ENCODE assay signal across 11 cellular contexts in the genomic region with DNA sequence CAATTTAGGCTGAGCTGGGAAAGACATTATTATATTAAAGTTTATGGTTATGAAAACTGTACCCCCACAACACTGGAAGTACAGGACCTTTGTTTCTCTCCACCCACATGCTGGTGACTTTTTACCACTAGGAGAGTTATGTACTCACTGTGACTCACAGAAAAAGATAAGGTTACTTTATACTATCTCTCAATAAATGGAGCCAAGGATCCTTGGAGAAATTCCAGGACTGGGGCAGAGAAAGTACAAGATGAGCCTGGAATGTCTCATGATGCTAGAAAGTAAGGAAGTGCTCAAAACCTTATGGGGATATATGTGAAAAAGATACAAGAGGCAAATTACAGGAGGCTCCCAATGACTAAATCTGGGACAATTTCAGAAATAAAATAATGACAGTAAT.
DNase-seq lines count a peak whose midpoint lies in the region; ATAC-seq, FAIRE-seq and TF ChIP-seq lines count a peak whose summit lies in the region.
"Had no signal": no experiment of that assay in that cellular context is flagged by ENCODE, and none has a peak within 500 bp of the region (broad histone marks: within the 10 kb centered on the region; RNA-seq: fewer than 3 reads in every experiment).

No MANE protein-coding gene starts in this region.

- no peaks in the 10 kb centered on the region for H3K79me2 ChIP-seq in GM12878 (ENCODE audit: control insufficient read depth, insufficient read depth, low read length)

- RAD21 ChIA-PET in GM12878 (lab: Charles Lee; ENCODE audit: unreplicated experiment): interaction anchor here (2.6 to 13.2 kb wide), 3 partner anchors 15 to 39 kb away, joined by 8 to 407 read pairs (median 394); no protein-coding TSS in a partner anchor

- no peaks in the 10 kb centered on the region for H4K20me1 ChIP-seq in GM12878 (ENCODE audit: control insufficient read depth, insufficient read depth)

- H3K4me3 ChIP-seq in AG04450 (ENCODE audit: low read depth, low read length) (no peak overlapping the region), GM12878 (no peak overlapping the region), mucosa of descending colon (no peak overlapping the region)

- TF ChIP-seq POLR2A in GM12878 (IDR thresholded peaks at IDR 0.05; ENCODE audit: low read depth, low read length): no peak

- POLR2A ChIA-PET in AG04450 (lab: Yijun Ruan, JAX) (no interaction called here), GM12878 (lab: Charles Lee) (interaction anchor here (0.7 to 5.0 kb wide), 3 partner anchors 13 to 143 kb away, joined by 3 to 46 read pairs (median 36); no protein-coding TSS in a partner anchor)

- SMC1A ChIA-PET in GM12878 (lab: Charles Lee; ENCODE audit: uncharacterized antibody, unreplicated experiment): interaction anchor here (5.3 to 15.3 kb wide), 4 partner anchors 14 to 177 kb away, joined by 46 to 489 read pairs (median 397); no protein-coding TSS in a partner anchor

- TF ChIP-seq RAD21 in GM12878 (IDR thresholded peaks at IDR 0.05; ENCODE audit: insufficient read depth, low read depth, low read length): no peak

- H3K9ac ChIP-seq in GM12878 (ENCODE audit: control insufficient read depth, insufficient read depth, low read length): peak overlapping the region; percentile 8; the same call in 1 of the 2 replicates

- no peak overlapping the region for H2AFZ ChIP-seq in GM12878 (ENCODE audit: control insufficient read depth, low read depth, low read length)

- no peak for TF ChIP-seq EP300 in GM12878 (IDR thresholded peaks at IDR 0.05; ENCODE audit: borderline replicate concordance in 1 of 2, control insufficient read depth in 1 of 2, low read depth in 2 of 2, low read length in 2 of 2)

- TF ChIP-seq CTCF in AG04450 (IDR thresholded peaks at IDR 0.05; ENCODE audit: low read depth, low read length) (0 out of 2 replicates have a peak, but pooled peaks have one; percentile 23), GM12878 (IDR thresholded peaks at IDR 0.05 in 2 of 3, conservative IDR thresholded peaks at IDR 0.05 in 1 of 3; ENCODE audit: control insufficient read depth in 2 of 3, extremely low read depth in 1 of 3, insufficient read depth in 1 of 3, low read depth in 3 of 3, low read length in 3 of 3) (no peak), mucosa of descending colon (IDR thresholded peaks at IDR 0.05) (no peak)

- no peak overlapping the region for H3K27ac ChIP-seq in AG04450 (ENCODE audit: low read depth, low read length)
- peak overlapping the region; percentile 96 for H3K27ac ChIP-seq in GM12878 (ENCODE audit: control insufficient read depth, insufficient read depth)

- CTCF ChIA-PET in AG04450 (lab: Charles Lee): no interaction called here
- CTCF ChIA-PET in GM12878 (lab: Yijun Ruan, JAX): interaction anchor here (4.4 kb wide), 1 partner anchor 14 kb away, joined by 48 read pairs; no protein-coding TSS in a partner anchor

- DNase-seq in AG04450 (ENCODE audit: low read depth, low spot score): peak; percentile 53
- DNase-seq in HT1080 (ENCODE audit: low read depth): peak; percentile 81
- no peak for DNase-seq in GM12878 (ENCODE audit: low read depth, low spot score)
- peak in 1 of 3 donors; percentile 71 for DNase-seq in mucosa of descending colon
- DNase-seq in NCI-H2081 (lab: John Stamatoyannopoulos, UW): no peak
- no peak for DNase-seq in NCI-H1694 (lab: John Stamatoyannopoulos, UW)
- no peak for DNase-seq in NCI-H146 (lab: John Stamatoyannopoulos, UW)
- DNase-seq in GM03348 (ENCODE audit: low spot score): no peak
- DNase-seq: activated gamma-delta T cell treated with Interleukin-2 at 50 U/mL for 16 hours, NCI-H187, occipital lobe had no signal

- H3K9me3 ChIP-seq in AG04450 (ENCODE audit: control insufficient read depth, insufficient read depth, low read length) (no peaks in the 10 kb centered on the region), GM12878 (replicated peaks; ENCODE audit: control insufficient read depth, insufficient read depth, low read length) (peaks cover 4% of the 10 kb centered on the region; the same call in 2 of the 3 replicates), mucosa of descending colon (no peaks in the 10 kb centered on the region)

- H3K27me3 ChIP-seq in AG04450 (ENCODE audit: control insufficient read depth, insufficient read depth, low read length): no peaks in the 10 kb centered on the region
- no peaks in the 10 kb centered on the region for H3K27me3 ChIP-seq in GM12878 (replicated peaks in 1 of 2; ENCODE audit: control insufficient read depth in 2 of 2, insufficient read depth in 2 of 2, low read length in 1 of 2)

- ATAC-seq in GM12878: no peak
- peak; percentile 66 for ATAC-seq in mucosa of descending colon

- no peak for FAIRE-seq in GM12878 (lab: Jason Lieb, UNC)

- peaks cover 46% of the 10 kb centered on the region for H3K4me1 ChIP-seq in GM12878 (ENCODE audit: control insufficient read depth, insufficient read depth, low read length)
- peaks cover 44% of the 10 kb centered on the region for H3K4me1 ChIP-seq in mucosa of descending colon (ENCODE audit: low read depth)

- in situ Hi-C loops in GM12878 (cut with MboI): no loop called here

- BruUV-seq in GM12878 (replicated peaks; lab: Mats Ljungman, UMichigan): no TSS peak

- intact Hi-C loops in GM12878 (cut with micrococcal nuclease; ENCODE audit: unreplicated experiment) (loop anchor here (1.0 to 10.0 kb wide), 3 partner anchors 174 to 752 kb away; no protein-coding TSS in a partner anchor), mucosa of descending colon (cut with DNase I, micrococcal nuclease) (loop anchor here in 1 of 2 donors (5.0 kb wide), 1 partner anchor 34 kb away; no protein-coding TSS in a partner anchor)

- H3K36me3 ChIP-seq in GM12878 (ENCODE audit: control insufficient read depth in 2 of 2, insufficient read depth in 2 of 2, low read length in 1 of 2): no peaks in the 10 kb centered on the region
- no peaks in the 10 kb centered on the region for H3K36me3 ChIP-seq in mucosa of descending colon (ENCODE audit: low read depth)

- H3K4me2 ChIP-seq in GM12878 (ENCODE audit: control insufficient read depth, insufficient read depth): peak overlapping the region; percentile 35

TF ChIP-seq in GM12878, 131 proteins besides CTCF, POLR2A, EP300 and RAD21:
- no peak for TF ChIP-seq SPI1 (IDR thresholded peaks at IDR 0.05; ENCODE audit: borderline replicate concordance, insufficient read depth, low read depth, low read length)
- TF ChIP-seq MTA2 (IDR thresholded peaks at IDR 0.05; ENCODE audit: low read depth): no peak
- no peak for TF ChIP-seq TARDBP (IDR thresholded peaks at IDR 0.05; ENCODE audit: borderline replicate concordance)
- TF ChIP-seq SIX5 (IDR thresholded peaks at IDR 0.05; ENCODE audit: low read depth, low read length, severe bottlenecking): no peak
- 0 out of 2 replicates have a peak, but pooled peaks have one; percentile 19 for TF ChIP-seq IKZF1 (conservative IDR thresholded peaks at IDR 0.05)
- no peak for TF ChIP-seq HDGF (IDR thresholded peaks at IDR 0.05)

Comparison
In these comparisons a context has a peak if more than half of its experiments do, and no peak if none do; other contexts are left out.
1. DNase-seq: peak in AG04450 (single experiment) and HT1080 (single experiment); none in GM12878 (single experiment), NCI-H2081 (0 of 2), NCI-H1694 (single experiment), NCI-H146 (single experiment) and GM03348 (single experiment).